ENCODE assay signal across 10 cellular contexts in the genomic region with DNA sequence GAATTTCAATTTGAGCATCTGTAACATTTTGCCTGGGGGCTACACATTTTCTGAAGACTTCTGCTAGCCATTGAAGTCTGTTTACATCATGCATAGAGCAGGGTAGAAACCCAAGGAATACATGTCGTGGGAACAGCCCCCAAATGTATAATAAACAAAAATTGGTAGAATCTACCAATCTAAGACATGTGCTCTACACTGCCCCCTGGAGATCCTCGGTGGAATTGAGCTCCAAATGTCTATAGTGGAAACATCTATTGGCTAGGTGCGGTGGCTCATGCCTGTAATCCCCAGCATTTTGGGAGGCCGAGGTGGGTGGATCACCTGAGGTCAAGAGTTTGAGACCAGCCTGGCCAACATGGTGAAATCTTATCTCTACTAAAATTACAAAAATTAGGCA. TPM values are rescaled to one million over a fixed set of nuclear protein-coding genes. Genes with fewer than 3 reads are reported as not detected.
A peak's percentile ranks its signal among the peaks of the same experiment; 100 is the strongest.
DNase-seq lines count a peak whose midpoint lies in the region; ATAC-seq and TF ChIP-seq lines count a peak whose summit lies in the region.
"Had no signal": no experiment of that assay in that cellular context is flagged by ENCODE, and none has a peak within 500 bp of the region (broad histone marks: within the 10 kb centered on the region; RNA-seq: fewer than 3 reads in every experiment).

No MANE protein-coding gene starts in this region.

- intact Hi-C loops in right lobe of liver (cut with DNase I), result no loop called here

- no peaks in the 10 kb centered on the region for H3K9me3 ChIP-seq in right lobe of liver
- H3K9me3 ChIP-seq: thoracic aorta had no signal

- no peak overlapping the region for H3K27ac ChIP-seq in right lobe of liver
- H3K27ac ChIP-seq: thoracic aorta had no signal

- 46% methylated on average over 4 of the region's 4 CpGs for WGBS in right lobe of liver (ENCODE audit: insufficient coverage, low coverage, low lambda C conversion rate, missing lambda C conversion rate)

- H3K4me3 ChIP-seq in right lobe of liver (no peak overlapping the region), H7 (ENCODE audit: insufficient read depth, low read depth, low read length) (no peak overlapping the region)
- H3K4me3 ChIP-seq: thoracic aorta had no signal

- TF ChIP-seq POLR2A in right lobe of liver (IDR thresholded peaks at IDR 0.05), result no peak

- H3K27me3 ChIP-seq in right lobe of liver (no peaks in the 10 kb centered on the region), H7 (ENCODE audit: control insufficient read depth, insufficient read depth, low read length) (no peaks in the 10 kb centered on the region)

- in situ Hi-C loops in KBM-7 (cut with MboI; ENCODE audit: low pct_unique_long_range_greater_than_20kb, low sequenced_read_pairs), result no loop called here

- DNase-seq in AG09319 (ENCODE audit: extremely low read depth, low read depth), result no peak
- peak; percentile 32 for DNase-seq in KBM-7
- DNase-seq in activated CD8-positive, alpha-beta memory T cell treated with anti-CD3 and anti-CD28 coated beads, Interleukin-2, amount 50 U/mL, for 48 hours, result peak; percentile 58
- DNase-seq in right lobe of liver, result no peak
- no peak for DNase-seq in KG1 (lab: John Stamatoyannopoulos, UW)
- DNase-seq in H7, result no peak
- no peak for DNase-seq in SW 1271 (lab: John Stamatoyannopoulos, UW)

- no peaks in the 10 kb centered on the region for H3K4me1 ChIP-seq in right lobe of liver

- ATAC-seq in right lobe of liver (no peak), HG03571 (IDR thresholded peaks at IDR 0.05; ENCODE audit: unreplicated experiment) (no peak)

- TF ChIP-seq CTCF in AG09319 (IDR thresholded peaks at IDR 0.05; ENCODE audit: low read depth, low read length) (peak; percentile 8), right lobe of liver (IDR thresholded peaks at IDR 0.05) (peak in 3 of 4 donors; percentile 33 to 46 (median 39))

- H3K36me3 ChIP-seq in right lobe of liver (no peaks in the 10 kb centered on the region), H7 (replicated peaks; ENCODE audit: control insufficient read depth, insufficient read depth, low read length) (no peaks in the 10 kb centered on the region)
- H3K36me3 ChIP-seq: thoracic aorta had no signal

RNA-seq across cellular contexts. Expression of gene MBD3L2B, which starts 57.3 kb away (rescaled TPM):
- total RNA-seq in right lobe of liver, result not detected
- not detected in 2 replicates for total RNA-seq in H7 (2014; rRNA removed; shearing (Covaris generic))
- total RNA-seq: Daoy, thoracic aorta had no signal

Comparison
In these comparisons a context has a peak if more than half of its experiments do, and no peak if none do; other contexts are left out.
1. DNase-seq: peak in KBM-7 (single experiment) and activated CD8-positive, alpha-beta memory T cell treated with anti-CD3 and anti-CD28 coated beads, Interleukin-2, amount 50 U/mL, for 48 hours (single experiment); none in AG09319 (single experiment), right lobe of liver (0 of 3), KG1 (single experiment), H7 (single experiment) and SW 1271 (0 of 2).